Comparison of ENCODE assay signal across 26 cellular contexts in genomic region chr1:10534519-10534918, GRCh38.
"Had no signal": no experiment of that assay in that cellular context is flagged by ENCODE, and none has a peak within 500 bp of the region (broad histone marks: within the 10 kb centered on the region; RNA-seq: fewer than 3 reads in every experiment).

No MANE protein-coding gene starts in this region.

- ATAC-seq: effector memory CD8-positive, alpha-beta T cell; esophagus mucosa; foreskin keratinocyte; gastroesophageal sphincter; heart left ventricle; left cardiac atrium; left lung; left ventricle myocardium superior; lower lobe of right lung; mucosa of descending colon; naive thymus-derived CD8-positive, alpha-beta T cell had no signal

- H3K27ac Mint-ChIP-seq: dendritic cell treated with granulocyte-macrophage colony-stimulating factor and Interleukin-4, amounts not matched to agents 40 ng/mL and 50 ng/mL, for 4 days; endodermal cell; memory B cell; mesothelial cell of epicardium had no signal

- DNase-seq: colonic mucosa; cortex of kidney; effector CD8-positive, alpha-beta T cell; effector memory CD8-positive, alpha-beta T cell; endodermal cell; erythroblast; foreskin keratinocyte; heart left ventricle; hypothalamus; left cardiac atrium; left lung; left ventricle myocardium superior; lower lobe of right lung; mucosa of descending colon; naive B cell; naive thymus-derived CD8-positive, alpha-beta T cell had no signal

- H3K27me3 ChIP-seq: colonic mucosa, foreskin keratinocyte, gastroesophageal sphincter, heart left ventricle, hepatocyte, left lung had no signal

- H3K27ac ChIP-seq: colonic mucosa, epithelial cell of prostate, foreskin keratinocyte, gastroesophageal sphincter, heart left ventricle, hepatocyte, left lung, lower lobe of right lung had no signal

- H3K4me2 ChIP-seq: hepatocyte had no signal

- H3K4me1 ChIP-seq: colonic mucosa had no signal

- H3K9me3 ChIP-seq: colonic mucosa, gastroesophageal sphincter, heart left ventricle, left lung, lower lobe of right lung, mucosa of descending colon had no signal

- H3K4me3 ChIP-seq: colonic mucosa, gastroesophageal sphincter, heart left ventricle, hepatocyte, left lung, lower lobe of right lung, mucosa of descending colon had no signal

- H2AFZ ChIP-seq: hepatocyte had no signal

- FAIRE-seq: endometrium, frontal cortex, islet of Langerhans had no signal

- H3K9me3 Mint-ChIP-seq: dendritic cell treated with granulocyte-macrophage colony-stimulating factor and Interleukin-4, amounts not matched to agents 40 ng/mL and 50 ng/mL, for 4 days; effector memory CD8-positive, alpha-beta T cell; endodermal cell; memory B cell; mesothelial cell of epicardium; naive B cell; naive thymus-derived CD8-positive, alpha-beta T cell had no signal

- H3K4me3 Mint-ChIP-seq: dendritic cell treated with granulocyte-macrophage colony-stimulating factor and Interleukin-4, amounts not matched to agents 40 ng/mL and 50 ng/mL, for 4 days; effector memory CD8-positive, alpha-beta T cell; endodermal cell; memory B cell; mesothelial cell of epicardium; naive B cell; naive thymus-derived CD8-positive, alpha-beta T cell had no signal

- H3K27me3 Mint-ChIP-seq: dendritic cell treated with granulocyte-macrophage colony-stimulating factor and Interleukin-4, amounts not matched to agents 40 ng/mL and 50 ng/mL, for 4 days; effector memory CD8-positive, alpha-beta T cell; memory B cell; naive B cell; naive thymus-derived CD8-positive, alpha-beta T cell had no signal
